ENCODE assay signal across 8 cellular contexts in genomic region chr19:12669272-12670158, GRCh38. TPM values are rescaled to one million over a fixed set of nuclear protein-coding genes. Genes with fewer than 3 reads are reported as not detected.
DNase-seq lines count a peak whose midpoint lies in the region; ATAC-seq and TF ChIP-seq lines count a peak whose summit lies in the region.

No MANE protein-coding gene starts in this region.

- H3K27me3 ChIP-seq in PC-9 (ENCODE audit: insufficient read depth, low read depth) (no peaks in the 10 kb centered on the region), esophagus squamous epithelium (no peaks in the 10 kb centered on the region), muscle layer of duodenum (ENCODE audit: low read depth, low read length) (no peaks in the 10 kb centered on the region)

- no peaks in the 10 kb centered on the region for H3K9me3 ChIP-seq in ES-I3 (ENCODE audit: control insufficient read depth, insufficient read depth, low read length)
- H3K9me3 ChIP-seq in PC-9 (ENCODE audit: insufficient read depth, low read depth), result no peaks in the 10 kb centered on the region
- no peaks in the 10 kb centered on the region for H3K9me3 ChIP-seq in esophagus squamous epithelium
- H3K9me3 ChIP-seq in muscle layer of duodenum (ENCODE audit: control insufficient read depth in 1 of 2, low read length in 2 of 2), result no peaks in the 10 kb centered on the region

- H3K9me3 Mint-ChIP-seq in activated T-cell treated with anti-CD3 and anti-CD28 coated beads, Interleukin-2, amount 50 U/mL, for 4 hours, result no peaks in the 10 kb centered on the region

- H3K36me3 Mint-ChIP-seq in activated T-cell treated with anti-CD3 and anti-CD28 coated beads, Interleukin-2, amount 50 U/mL, for 4 hours (ENCODE audit: insufficient read depth), result peaks cover 16% of the 10 kb centered on the region

- H3K79me2 ChIP-seq in PC-9 (ENCODE audit: low read depth), result peaks cover 39% of the 10 kb centered on the region

- H3K27ac ChIP-seq in PC-9, result peak overlapping the region; percentile 81
- H3K27ac ChIP-seq in esophagus squamous epithelium, result peak overlapping the region; percentile 85 to 99 (median 96)
- peak overlapping the region; percentile 100 for H3K27ac ChIP-seq in muscle layer of duodenum (ENCODE audit: low read length)

- POLR2A ChIA-PET in PC-9 (lab: Charles Lee; ENCODE audit: unreplicated experiment), result interaction anchor here (0.7 kb wide), 1 partner anchor 336 kb away, joined by 3 read pairs; the partner anchor contains the start of gene ZNF563

- no peaks in the 10 kb centered on the region for H3K27me3 Mint-ChIP-seq in activated T-cell treated with anti-CD3 and anti-CD28 coated beads, Interleukin-2, amount 50 U/mL, for 4 hours (ENCODE audit: low read depth)

- intact Hi-C loops in PC-9 (cut with micrococcal nuclease; ENCODE audit: unreplicated experiment) (loop anchor here (2.0 to 10.0 kb wide), 3 partner anchors 615 to 747 kb away; partner anchors contain the start of genes ZNF763 and ZNF878), esophagus squamous epithelium (cut with DNase I) (loop anchor here (5.0 kb wide), 1 partner anchor 107 kb away; no protein-coding TSS in a partner anchor)

- CTCF ChIA-PET in PC-9 (lab: Charles Lee), result no interaction called here

- H2AFZ ChIP-seq in PC-9, result peak overlapping the region; percentile 89

- H3K4me3 Mint-ChIP-seq in activated T-cell treated with anti-CD3 and anti-CD28 coated beads, Interleukin-2, amount 50 U/mL, for 4 hours, result peak overlapping the region; percentile 94

- H3K4me2 ChIP-seq in PC-9, result peak overlapping the region; percentile 81

- TF ChIP-seq CTCF in PC-9 (conservative IDR thresholded peaks at IDR 0.05), result 0 out of 2 replicates have a peak, but pooled peaks have one; percentile 27
- TF ChIP-seq CTCF in esophagus squamous epithelium (IDR thresholded peaks at IDR 0.05), result peak in 1 of 6 experiments; percentile 26

- H3K9me2 ChIP-seq in PC-9 (ENCODE audit: insufficient read depth), result no peaks in the 10 kb centered on the region

- H3K36me3 ChIP-seq in ES-I3 (ENCODE audit: insufficient read depth, low read length) (no peaks in the 10 kb centered on the region), PC-9 (ENCODE audit: low read depth) (peaks cover 4% of the 10 kb centered on the region; the same call in 1 of the 2 replicates), esophagus squamous epithelium (peaks cover 8 to 47% (median 25%) of the 10 kb centered on the region in 3 donors), muscle layer of duodenum (ENCODE audit: control insufficient read depth in 1 of 2, insufficient read depth in 2 of 2, low read length in 2 of 2) (peaks cover 10 to 28% of the 10 kb centered on the region in 2 donors)

- peaks cover 46% of the 10 kb centered on the region for H3K4me1 Mint-ChIP-seq in activated T-cell treated with anti-CD3 and anti-CD28 coated beads, Interleukin-2, amount 50 U/mL, for 4 hours (ENCODE audit: low read depth)

- H3F3A ChIP-seq in PC-9 (ENCODE audit: insufficient read depth, low read depth), result peaks cover 32% of the 10 kb centered on the region

- H4K20me1 ChIP-seq in PC-9 (ENCODE audit: insufficient read depth), result no peaks in the 10 kb centered on the region

- H3K4me1 ChIP-seq in ES-I3 (ENCODE audit: insufficient read depth, low read length), result no peaks in the 10 kb centered on the region
- H3K4me1 ChIP-seq in PC-9 (replicated peaks; ENCODE audit: insufficient read depth), result peaks cover 29% of the 10 kb centered on the region
- peaks cover 30 to 57% (median 38%) of the 10 kb centered on the region in 3 donors for H3K4me1 ChIP-seq in esophagus squamous epithelium
- peaks cover 19 to 46% of the 10 kb centered on the region in 2 donors for H3K4me1 ChIP-seq in muscle layer of duodenum (ENCODE audit: control insufficient read depth in 1 of 2, insufficient read depth in 2 of 2, low read length in 2 of 2)

- peak; percentile 26 to 32 for ATAC-seq in activated T-cell treated with anti-CD3 and anti-CD28 coated beads, Interleukin-2, amount 50 U/mL, for 4 hours
- ATAC-seq in HG02852 (IDR thresholded peaks at IDR 0.05; ENCODE audit: unreplicated experiment), result no peak

- no peak for TF ChIP-seq POLR2A in esophagus squamous epithelium (IDR thresholded peaks at IDR 0.05)

- TSS peak; percentile 31 for BruUV-seq in PC-9 (replicated peaks; lab: Mats Ljungman, UMichigan)

- peak overlapping the region; percentile 81 for H3K9ac ChIP-seq in ES-I3 (ENCODE audit: low read depth, low read length)

- DNase-seq in HuH-7.5 (ENCODE audit: low spot score) (peak; percentile 85), PC-9 (peak; percentile 71 to 73), esophagus squamous epithelium (lab: John Stamatoyannopoulos, UW) (no peak)
- peak; percentile 68 for DNase-seq in activated T-cell treated with anti-CD3 and anti-CD28 coated beads, Interleukin-2, amount 50 U/mL, for 4 hours
- peak; percentile 56 to 67 for DNase-seq in stimulated activated CD8-positive, alpha-beta memory T cell treated with anti-CD3 and anti-CD28 coated beads, Interleukin-7, amount 100 ng/mL, for 4 hours (ENCODE audit: low read depth in 2 of 2)

- H3K4me3 ChIP-seq in PC-9 (peak overlapping the region; percentile 69), esophagus squamous epithelium (peak overlapping the region; percentile 58 to 95 (median 85)), muscle layer of duodenum (ENCODE audit: low read depth in 1 of 2, low read length in 2 of 2) (peak overlapping the region; percentile 97 to 100)

- 0% methylated on average over 12 to 27 of the region's 64 CpGs for WGBS in esophagus squamous epithelium, 2 donors

RNA-seq across cellular contexts. Expression of gene WDR83, which starts 2.9 kb away (rescaled TPM):
- 12.9 and 21.2 TPM in 2 replicates for total RNA-seq in PC-9 (2021)
- 10 to 100 TPM; 27.8 to 29.6 (median 28.3) TPM for total RNA-seq in activated T-cell treated with anti-CD3 and anti-CD28 coated beads, Interleukin-2, amount 50 U/mL, for 4 hours
- 10 to 100 TPM in 1 of 4 donors, 1 to 10 TPM in 3; 4.0 to 16.7 (median 5.8) TPM for total RNA-seq in esophagus squamous epithelium

RNA-seq across cellular contexts. Expression of gene MAN2B1, which starts 3.0 kb away (rescaled TPM):
- total RNA-seq in PC-9 (2021) (41.5 and 48.2 TPM in 2 replicates), esophagus squamous epithelium (10 to 100 TPM; 25.5 to 55.5 (median 39.4) TPM)
- 100 to 1,000 TPM in 2 of 3 donors, 10 to 100 TPM in 1; 97.3 to 131 (median 127) TPM for total RNA-seq in activated T-cell treated with anti-CD3 and anti-CD28 coated beads, Interleukin-2, amount 50 U/mL, for 4 hours

RNA-seq across cellular contexts. Expression of gene DHPS, which starts 12.2 kb away (rescaled TPM):
- total RNA-seq in PC-9 (2021) (106 and 121 TPM in 2 replicates), esophagus squamous epithelium (10 to 100 TPM; 45.3 to 93.5 (median 51.5) TPM)
- total RNA-seq in activated T-cell treated with anti-CD3 and anti-CD28 coated beads, Interleukin-2, amount 50 U/mL, for 4 hours, result 100 to 1,000 TPM; 129 to 137 (median 132) TPM

RNA-seq across cellular contexts. Expression of gene GNG14, which starts 18.3 kb away (rescaled TPM):
- total RNA-seq in PC-9 (2021) (not detected in 2 replicates), esophagus squamous epithelium (not detected)
- not detected for total RNA-seq in activated T-cell treated with anti-CD3 and anti-CD28 coated beads, Interleukin-2, amount 50 U/mL, for 4 hours

RNA-seq across cellular contexts. Expression of gene FBXW9, which starts 26.9 kb away (rescaled TPM):
- total RNA-seq in PC-9 (2021) (21.0 and 21.9 TPM in 2 replicates), esophagus squamous epithelium (10 to 100 TPM in 3 of 4 donors, 1 to 10 TPM in 1; 9.6 to 13.4 (median 11.9) TPM)
- total RNA-seq in activated T-cell treated with anti-CD3 and anti-CD28 coated beads, Interleukin-2, amount 50 U/mL, for 4 hours, result 1 to 10 TPM; 7.9 to 9.9 (median 9.4) TPM
